Comparison of ENCODE assay signal across 1 cellular context in the genomic region with DNA sequence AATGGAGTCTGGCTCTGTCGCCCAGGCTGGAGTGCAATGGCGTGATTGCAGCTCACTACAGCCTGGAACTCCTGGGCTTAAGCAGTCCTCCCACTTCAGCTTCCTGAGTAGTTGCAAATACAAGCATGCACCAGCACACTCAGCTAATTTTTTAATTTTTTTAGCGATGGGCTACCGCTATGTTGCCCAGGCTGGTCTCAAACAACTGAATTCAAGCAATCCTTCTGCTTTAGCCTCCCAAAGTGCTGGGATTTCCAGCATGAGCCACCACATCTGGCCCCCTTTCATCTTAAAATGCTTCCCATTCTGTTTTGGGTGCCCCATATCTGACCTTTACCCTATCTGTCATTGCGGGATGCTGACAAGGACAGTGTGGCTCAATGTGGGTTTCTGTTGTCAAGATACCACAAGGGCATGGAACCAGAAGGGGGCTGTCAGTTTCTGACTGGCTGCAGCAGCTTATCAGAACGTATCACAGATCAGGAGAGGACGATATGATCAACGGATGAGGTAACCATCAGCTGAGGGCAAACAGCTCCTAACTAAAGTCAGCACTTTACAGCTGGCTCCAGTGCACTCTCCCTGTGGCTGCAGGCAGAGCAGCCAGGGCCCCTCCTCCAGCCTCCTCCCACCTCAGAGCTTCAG.
TF ChIP-seq lines count a peak whose summit lies in the region.

No MANE protein-coding gene starts in this region.

TF ChIP-seq in H1, 55 proteins besides CTCF, POLR2A, EP300 and RAD21:
- TF ChIP-seq TCF12 (IDR thresholded peaks at IDR 0.05; ENCODE audit: low read depth, low read length) (no peak), RNF2 (IDR thresholded peaks at IDR 0.05; ENCODE audit: borderline replicate concordance, low read depth, low read length, missing control alignments, poor library complexity, severe bottlenecking) (no peak), KDM5A (IDR thresholded peaks at IDR 0.05; ENCODE audit: low read length) (no peak), SP1 (IDR thresholded peaks at IDR 0.05; ENCODE audit: low read depth, low read length) (no peak), CHD1 (IDR thresholded peaks at IDR 0.05; ENCODE audit: low read depth, low read length) (no peak), PHF8 (conservative IDR thresholded peaks at IDR 0.05; ENCODE audit: low read depth, low read length) (no peak), KDM4A (IDR thresholded peaks at IDR 0.05; ENCODE audit: low read depth, low read length, severe bottlenecking) (no peak), CEBPB (IDR thresholded peaks at IDR 0.05; ENCODE audit: low read depth, low read length) (no peak), EGR1 (IDR thresholded peaks at IDR 0.05; ENCODE audit: borderline replicate concordance, low read depth, low read length) (no peak), SP4 (IDR thresholded peaks at IDR 0.05; ENCODE audit: low read length) (no peak), HDAC2 (IDR thresholded peaks at IDR 0.05; ENCODE audit: borderline replicate concordance in 1 of 2, low read depth in 2 of 2, low read length in 2 of 2) (no peak), SIRT6 (IDR thresholded peaks at IDR 0.05; ENCODE audit: low read length) (no peak)
- TF ChIP-seq, protein P1, sequence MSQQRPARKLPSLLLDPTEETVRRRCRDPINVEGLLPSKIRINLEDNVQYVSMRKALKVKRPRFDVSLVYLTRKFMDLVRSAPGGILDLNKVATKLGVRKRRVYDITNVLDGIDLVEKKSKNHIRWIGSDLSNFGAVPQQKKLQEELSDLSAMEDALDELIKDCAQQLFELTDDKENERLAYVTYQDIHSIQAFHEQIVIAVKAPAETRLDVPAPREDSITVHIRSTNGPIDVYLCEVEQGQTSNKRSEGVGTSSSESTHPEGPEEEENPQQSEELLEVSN (IDR thresholded peaks at IDR 0.05): no peak
